Comparison of ENCODE assay signal across 8 cellular contexts in the genomic region with DNA sequence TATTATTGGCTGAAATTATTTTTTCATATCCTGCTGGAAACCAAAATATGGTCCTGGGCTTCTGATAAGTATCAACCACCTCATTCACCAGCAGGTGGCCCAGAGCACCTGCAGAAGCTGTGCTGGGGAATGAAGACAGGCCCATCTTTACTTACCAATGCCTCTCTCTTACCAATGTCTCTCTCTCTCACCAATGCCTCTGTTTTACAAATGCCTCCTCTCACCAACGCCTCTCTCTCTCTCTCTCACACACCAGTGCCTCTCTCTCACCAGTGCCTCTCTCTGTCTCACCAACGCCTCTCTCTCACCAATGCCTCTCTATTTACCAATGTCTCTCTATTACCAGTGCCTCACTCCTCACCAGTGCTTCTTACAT. TPM values are rescaled to one million over a fixed set of nuclear protein-coding genes. Genes with fewer than 3 reads are reported as not detected.
DNase-seq lines count a peak whose midpoint lies in the region; ATAC-seq, FAIRE-seq and TF ChIP-seq lines count a peak whose summit lies in the region.

No MANE protein-coding gene starts in this region.

- CTCF ChIA-PET in GM12878 (lab: Yijun Ruan, JAX), result interaction anchor here (0.8 to 6.7 kb wide), 25 partner anchors 8 to 321 kb away, joined by 3 to 339 read pairs (median 6); partner anchors contain the start of gene MRPS5

- no peak overlapping the region for H3K27ac ChIP-seq in GM12878 (ENCODE audit: control insufficient read depth, insufficient read depth)

- peak; percentile 76 for TF ChIP-seq CTCF in GM06990 (IDR thresholded peaks at IDR 0.05; ENCODE audit: insufficient read depth, low read length, poor library complexity, severe bottlenecking)
- peak; percentile 62 to 92 (median 65) for TF ChIP-seq CTCF in GM12878 (IDR thresholded peaks at IDR 0.05 in 2 of 3, conservative IDR thresholded peaks at IDR 0.05 in 1 of 3; ENCODE audit: control insufficient read depth in 2 of 3, extremely low read depth in 1 of 3, insufficient read depth in 1 of 3, low read depth in 3 of 3, low read length in 3 of 3)

- no peaks in the 10 kb centered on the region; the same call in 1 of the 2 replicates for H3K79me2 ChIP-seq in GM12878 (ENCODE audit: control insufficient read depth, insufficient read depth, low read length)

- H3K4me1 ChIP-seq in GM12878 (ENCODE audit: control insufficient read depth, insufficient read depth, low read length), result peaks cover 6% of the 10 kb centered on the region
- H3K4me1 ChIP-seq in HAP-1, result no peaks in the 10 kb centered on the region

- no peak overlapping the region for H3K9ac ChIP-seq in GM12878 (ENCODE audit: control insufficient read depth, insufficient read depth, low read length)

- H2AFZ ChIP-seq in GM12878 (ENCODE audit: control insufficient read depth, low read depth, low read length), result no peak overlapping the region

- H3K27ac Mint-ChIP-seq in immature natural killer cell, result no peak overlapping the region

- no TSS peak for BruUV-seq in GM12878 (replicated peaks; lab: Mats Ljungman, UMichigan)

- H3K36me3 Mint-ChIP-seq in immature natural killer cell, result no peaks in the 10 kb centered on the region

- H4K20me1 ChIP-seq in GM12878 (ENCODE audit: control insufficient read depth, insufficient read depth), result no peaks in the 10 kb centered on the region

- FAIRE-seq in GM12878 (lab: Jason Lieb, UNC), result peak; percentile 59

- TF ChIP-seq POLR2A in GM12878 (IDR thresholded peaks at IDR 0.05; ENCODE audit: low read depth, low read length), result no peak

- RAD21 ChIA-PET in GM12878 (lab: Charles Lee; ENCODE audit: unreplicated experiment), result interaction anchor here (0.7 to 6.7 kb wide), 18 partner anchors 9 to 98 kb away, joined by 3 to 120 read pairs (median 6); partner anchors contain the start of gene MRPS5

- 3% methylated on average over 2 of the region's 2 CpGs for WGBS in GM12878 (ENCODE audit: insufficient coverage, insufficient replicate concordance, low lambda C conversion rate, missing lambda C conversion rate)

- in situ Hi-C loops in GM12878 (cut with MboI) (loop anchor here (5.0 kb wide), 2 partner anchors 54 to 94 kb away; no protein-coding TSS in a partner anchor), HAP-1 (cut with MboI; ENCODE audit: low sequenced_read_pairs) (no loop called here)

- H3K4me3 ChIP-seq in GM06990 (replicated peaks; ENCODE audit: low read depth, low read length) (no peak overlapping the region), GM12878 (no peak overlapping the region), HAP-1 (no peak overlapping the region)

- H3K9me3 Mint-ChIP-seq in immature natural killer cell, result no peaks in the 10 kb centered on the region

- H3K27me3 Mint-ChIP-seq in immature natural killer cell (ENCODE audit: low read depth in 3 of 3), result peaks cover 9 to 22% (median 13%) of the 10 kb centered on the region in 3 donors

- H3K4me2 ChIP-seq in GM12878 (ENCODE audit: control insufficient read depth, insufficient read depth), result no peak overlapping the region; the same call in 1 of the 2 replicates

- H3K27me3 ChIP-seq in GM06990 (replicated peaks; ENCODE audit: control insufficient read depth, insufficient read depth, low read length), result no peaks in the 10 kb centered on the region
- peaks cover 0 to 2% of the 10 kb centered on the region in 2 experiments; a peak in 3 of 4 replicates for H3K27me3 ChIP-seq in GM12878 (replicated peaks in 1 of 2; ENCODE audit: control insufficient read depth in 2 of 2, insufficient read depth in 2 of 2, low read length in 1 of 2)
- H3K27me3 ChIP-seq in HAP-1 (ENCODE audit: low read depth), result peaks cover 39% of the 10 kb centered on the region

- no peaks in the 10 kb centered on the region for H3K9me3 ChIP-seq in GM12878 (replicated peaks; ENCODE audit: control insufficient read depth, insufficient read depth, low read length)
- no peaks in the 10 kb centered on the region for H3K9me3 ChIP-seq in HAP-1

- H3K4me1 Mint-ChIP-seq in immature natural killer cell, result peaks cover 0 to 4% of the 10 kb centered on the region in 2 donors

- peak; percentile 43 for ATAC-seq in GM21619 (IDR thresholded peaks at IDR 0.05; ENCODE audit: unreplicated experiment)
- peak; percentile 80 for ATAC-seq in GM12878
- peak; percentile 48 for ATAC-seq in stimulated activated naive CD8-positive, alpha-beta T cell treated with anti-CD3 and anti-CD28 coated beads, Interleukin-15, Interleukin-2, amounts not matched to agents 100 U/mL and 50 U/mL, for 24 hours

- H3K36me3 ChIP-seq in GM06990 (ENCODE audit: control insufficient read depth, insufficient read depth, low read length), result no peaks in the 10 kb centered on the region
- H3K36me3 ChIP-seq in GM12878 (ENCODE audit: control insufficient read depth in 2 of 2, insufficient read depth in 2 of 2, low read length in 1 of 2), result no peaks in the 10 kb centered on the region
- H3K36me3 ChIP-seq in HAP-1 (replicated peaks), result no peaks in the 10 kb centered on the region

- intact Hi-C loops in GM12878 (cut with micrococcal nuclease; ENCODE audit: unreplicated experiment), result loop anchor here (1.0 to 10.0 kb wide), 2 partner anchors 30 to 182 kb away; partner anchors contain the start of gene ZNF892

- TF ChIP-seq EP300 in GM12878 (IDR thresholded peaks at IDR 0.05; ENCODE audit: borderline replicate concordance in 1 of 2, control insufficient read depth in 1 of 2, low read depth in 2 of 2, low read length in 2 of 2), result no peak

- DNase-seq in GM06990 (ENCODE audit: extremely low read depth, insufficient read length) (no peak), RPMI8226 (peak; percentile 84), GM12878 (ENCODE audit: low read depth, low spot score) (no peak), HAP-1 (ENCODE audit: low spot score in 2 of 2) (no peak), immature natural killer cell (no peak), A172 (ENCODE audit: low spot score) (no peak)
- DNase-seq in stimulated activated naive CD8-positive, alpha-beta T cell treated with anti-CD3 and anti-CD28 coated beads, Interleukin-15, Interleukin-2, amounts not matched to agents 100 U/mL and 50 U/mL, for 24 hours, result peak; percentile 44

- no peak overlapping the region for H3K4me3 Mint-ChIP-seq in immature natural killer cell

- POLR2A ChIA-PET in GM12878 (lab: Charles Lee), result interaction anchor here (1.3 to 2.9 kb wide), 4 partner anchors 30 to 91 kb away, joined by 5 to 15 read pairs (median 6); no protein-coding TSS in a partner anchor

- peak; percentile 77 for TF ChIP-seq RAD21 in GM12878 (IDR thresholded peaks at IDR 0.05; ENCODE audit: insufficient read depth, low read depth, low read length)

- SMC1A ChIA-PET in GM12878 (lab: Charles Lee; ENCODE audit: uncharacterized antibody, unreplicated experiment), result interaction anchor here (0.8 to 6.2 kb wide), 21 partner anchors 9 to 99 kb away, joined by 3 to 94 read pairs (median 5); partner anchors contain the start of gene MRPS5

TF ChIP-seq in GM12878, 131 proteins besides CTCF, POLR2A, EP300 and RAD21 (continues in another document):
- TF ChIP-seq BCL11A (IDR thresholded peaks at IDR 0.05; ENCODE audit: low read depth, low read length) (no peak), ZNF384 (IDR thresholded peaks at IDR 0.05; ENCODE audit: borderline replicate concordance, low read depth, low read length) (no peak), REST (IDR thresholded peaks at IDR 0.05; ENCODE audit: low read depth, low read length) (no peak), SMARCA5 (IDR thresholded peaks at IDR 0.05) (0 out of 2 replicates have a peak, but pooled peaks have one; percentile 71)

RNA-seq across cellular contexts. Expression of gene MAL, which starts 2.3 kb away (rescaled TPM):
- total RNA-seq in GM12878 (2013; cell fraction: nucleolus; rRNA removed), result 15.0 and 16.0 TPM in 2 replicates
- total RNA-seq in GM12878 (2014; rRNA removed) (1.7 and 1.9 TPM in 2 replicates), GM12878 (2014; rRNA removed; fragmentation: Illumina TruSeq; extraction: Trizol) (1.1 and 1.3 TPM in 2 replicates), GM12878 (2021) (1.2 and 1.8 TPM in 2 replicates)
- polyA plus RNA-seq in GM12878 (2011; ENCODE audit: low read depth), result 6.6 TPM
- polyA plus RNA-seq in GM12878 (2011; rRNA removed) (3.0 and 4.5 TPM in 2 replicates), GM12878 (2014; fragmentation: Illumina TruSeq; extraction: Trizol) (1.6 and 2.4 TPM in 2 replicates), GM12878 (2014; fragmentation: Nextera tagmentation; extraction: Ambion mirVana) (1 to 10 TPM; 1.4 to 1.8 TPM), GM12878 (2014; rRNA removed) (1.4 and 1.7 TPM in 2 replicates), GM12878 (2016; fragmentation: Nextera tagmentation; extraction: Ambion mirVana) (1 to 10 TPM; 2.4 to 3.1 TPM), immature natural killer cell (1 to 10 TPM; 1.2 to 1.9 (median 1.6) TPM)
- polyA plus RNA-seq in GM12878 (2011; cell fraction: cytosol; rRNA removed), result 6.5 and 8.7 TPM in 2 replicates
- 3.5 and 4.5 TPM in 2 replicates for polyA plus RNA-seq in GM12878 (2011; cell fraction: nucleus; rRNA removed)
- 14.4 and 19.8 TPM in 2 replicates for polyA plus RNA-seq in GM12878 (2012)
- polyA minus RNA-seq in GM12878 (2011; rRNA and poly(A)+ RNA removed), result 1.8 and 2.3 TPM in 2 replicates
- 1.7 and 4.0 TPM in 2 replicates for polyA minus RNA-seq in GM12878 (2011; cell fraction: cytosol; rRNA and poly(A)+ RNA removed)
- 0.60 and 0.77 TPM in 2 replicates for polyA minus RNA-seq in GM12878 (2011; cell fraction: nucleus; rRNA and poly(A)+ RNA removed)
- not detected in 2 replicates for total RNA-seq in A172 (2014; rRNA removed; shearing (Covaris generic))

Comparison
In these comparisons a context has a peak if more than half of its experiments do, and no peak if none do; other contexts are left out.
1. DNase-seq: peak in RPMI8226 (single experiment) and stimulated activated naive CD8-positive, alpha-beta T cell treated with anti-CD3 and anti-CD28 coated beads, Interleukin-15, Interleukin-2, amounts not matched to agents 100 U/mL and 50 U/mL, for 24 hours (single experiment); none in GM06990 (single experiment), GM12878 (single experiment), HAP-1 (0 of 2), immature natural killer cell (0 of 3) and A172 (single experiment).
2. Peak in every context shown above with its lines, with median percentiles within 50 percentile points of each other: ATAC-seq.